12 cellular contexts compared by ENCODE assay signal in genomic region chr3:6147883-6148282, GRCh38.
"Had no signal": no experiment of that assay in that cellular context is flagged by ENCODE, and none has a peak within 500 bp of the region (broad histone marks: within the 10 kb centered on the region; RNA-seq: fewer than 3 reads in every experiment).

No MANE protein-coding gene starts in this region.

- ATAC-seq: HCT116, HepG2 had no signal

- H3K4me2 ChIP-seq: KMS-11 had no signal

- H3K36me3 Mint-ChIP-seq: IgD-negative memory B cell had no signal

- H3K4me3 ChIP-seq: GM23248, HAP-1 had no signal

- H3K27ac ChIP-seq: GM23248, HL-60, KMS-11 had no signal

- H3K9ac ChIP-seq: GM23248, KMS-11 had no signal

- H3K4me1 ChIP-seq: HAP-1 had no signal

- H3K27ac Mint-ChIP-seq: HFFc6, IgD-negative memory B cell had no signal

- H3K4me3 Mint-ChIP-seq: HFFc6 had no signal

- H2AFZ ChIP-seq: GM23248 had no signal

- DNase-seq: GM23248, GOT3, H7, HFFc6, Karpas-422, KBM-7 had no signal
